ENCODE assay signal across 18 cellular contexts in the genomic region with DNA sequence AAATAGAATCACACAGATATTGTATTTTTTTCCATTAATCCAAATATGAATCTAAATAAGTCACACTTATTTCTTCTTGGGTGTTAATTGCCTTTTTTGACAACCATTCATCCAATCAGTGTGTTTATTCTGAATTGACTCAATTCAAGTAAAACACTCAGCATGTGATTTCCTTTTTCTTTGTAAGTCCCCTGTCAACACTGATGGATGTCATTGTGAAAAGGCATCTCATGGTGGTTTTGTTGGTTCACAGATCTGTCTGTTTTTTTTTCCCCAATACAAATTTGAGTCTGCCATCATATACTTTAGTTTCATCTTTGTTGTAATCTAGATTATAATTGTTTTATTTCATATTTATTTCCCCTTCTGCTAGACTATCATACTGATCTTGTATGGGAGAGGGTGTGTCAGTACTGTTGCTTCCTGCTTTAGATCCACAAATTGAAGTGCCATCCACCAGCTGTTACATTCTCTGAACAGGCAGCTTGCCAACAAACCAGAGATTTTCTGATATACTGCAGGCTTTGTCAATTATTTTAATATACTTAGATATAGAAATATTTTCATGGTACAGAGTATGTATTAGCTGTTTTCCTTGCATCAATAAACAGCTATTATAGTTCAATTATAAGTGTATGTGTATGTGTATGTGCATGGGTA.
DNase-seq lines count a peak whose midpoint lies in the region; ATAC-seq and FAIRE-seq lines count a peak whose summit lies in the region.
"Had no signal": no experiment of that assay in that cellular context is flagged by ENCODE, and none has a peak within 500 bp of the region (broad histone marks: within the 10 kb centered on the region; RNA-seq: fewer than 3 reads in every experiment).

No MANE protein-coding gene starts in this region.

- H4K91ac ChIP-seq in neuronal stem cell (ENCODE audit: low read depth, low read length, poor library complexity): no peak overlapping the region

- no peak for FAIRE-seq in RCC 7860 (lab: Jason Lieb, UNC)
- FAIRE-seq: GM12891 had no signal

- no peaks in the 10 kb centered on the region for H3K27me3 Mint-ChIP-seq in activated CD8-positive, alpha-beta memory T cell treated with anti-CD3 and anti-CD28 coated beads, Interleukin-2, amount 10 ng/mL, durations not matched to agents 7 days and 5 days
- H3K27me3 Mint-ChIP-seq: dendritic cell treated with granulocyte-macrophage colony-stimulating factor and Interleukin-4, amounts not matched to agents 40 ng/mL and 50 ng/mL, for 4 days; T-cell had no signal

- no peak overlapping the region for H3K4me3 Mint-ChIP-seq in activated CD8-positive, alpha-beta memory T cell treated with anti-CD3 and anti-CD28 coated beads, Interleukin-2, amount 10 ng/mL, durations not matched to agents 7 days and 5 days
- H3K4me3 Mint-ChIP-seq: dendritic cell treated with granulocyte-macrophage colony-stimulating factor and Interleukin-4, amounts not matched to agents 40 ng/mL and 50 ng/mL, for 4 days; T-cell had no signal

- no peaks in the 10 kb centered on the region for H3K27me3 ChIP-seq in neuronal stem cell (ENCODE audit: control insufficient read depth in 3 of 3, insufficient read depth in 3 of 3, low read depth in 1 of 3, low read length in 3 of 3)
- H3K27me3 ChIP-seq: heart right ventricle had no signal

- H3K14ac ChIP-seq in neuronal stem cell (ENCODE audit: low read length): no peak overlapping the region

- H3K4me2 ChIP-seq in neuronal stem cell (ENCODE audit: insufficient read depth, low read length, poor library complexity, severe bottlenecking): no peak overlapping the region
- H3K4me2 ChIP-seq: PC-9 had no signal

- H3K36me3 ChIP-seq in neuronal stem cell (replicated peaks in 1 of 2; ENCODE audit: control insufficient read depth in 2 of 2, insufficient read depth in 2 of 2, low read length in 2 of 2): no peaks in the 10 kb centered on the region
- H3K36me3 ChIP-seq: heart right ventricle, WERI-Rb-1 had no signal

- H2BK5ac ChIP-seq in neuronal stem cell (ENCODE audit: low read length): no peak overlapping the region

- no peak overlapping the region for H2BK12ac ChIP-seq in neuronal stem cell (ENCODE audit: low read length)

- H2BK120ac ChIP-seq in neuronal stem cell (ENCODE audit: low read depth, low read length): no peak overlapping the region

- H2BK15ac ChIP-seq in neuronal stem cell (ENCODE audit: low read length): no peak overlapping the region

- DNase-seq in NCI-H1092 (lab: John Stamatoyannopoulos, UW) (peak; percentile 43), NCI-H2171 (lab: John Stamatoyannopoulos, UW) (peak; percentile 79), SHP77 treated with DMSO at 0.1 percent for 48 hours (lab: John Stamatoyannopoulos, UW) (peak; percentile 71), neuronal stem cell (ENCODE audit: low spot score) (peak; percentile 23), RCC 7860 (ENCODE audit: low spot score) (no peak), hepatic stellate cell (ENCODE audit: low spot score) (no peak)
- DNase-seq in NK-92 treated with Interleukin-12 subunit alpha and Interleukin-12 subunit beta, amount 100 ng/mL, for 24 hours (lab: John Stamatoyannopoulos, UW): no peak
- no peak for DNase-seq in activated CD8-positive, alpha-beta memory T cell treated with anti-CD3 and anti-CD28 coated beads, Interleukin-2, amount 10 ng/mL, durations not matched to agents 7 days and 5 days
- DNase-seq: C1 segment of cervical spinal cord; heart right ventricle; IMR-90; NCI-H187; PC-9; stimulated activated CD4-positive, alpha-beta T cell treated with anti-CD3 and anti-CD28 coated beads, Interleukin-15, amount 100 ng/mL, for 24 hours; T-cell; WERI-Rb-1 had no signal

- no peak overlapping the region for H3K4ac ChIP-seq in neuronal stem cell (ENCODE audit: low read length)

- no peaks in the 10 kb centered on the region for H3K9me3 ChIP-seq in neuronal stem cell (replicated peaks in 1 of 2; ENCODE audit: control insufficient read depth in 2 of 2, insufficient read depth in 1 of 2, low read depth in 1 of 2, low read length in 2 of 2)

- no peak for ATAC-seq in activated CD8-positive, alpha-beta memory T cell treated with anti-CD3 and anti-CD28 coated beads, Interleukin-2, amount 10 ng/mL, durations not matched to agents 7 days and 5 days
- ATAC-seq: heart right ventricle, T-cell had no signal

- H3K9ac ChIP-seq in neuronal stem cell (ENCODE audit: low read depth, low read length, poor library complexity): no peak overlapping the region

- no peak overlapping the region for H3K27ac ChIP-seq in neuronal stem cell (replicated peaks; ENCODE audit: low read length)
- H3K27ac ChIP-seq: heart right ventricle, PC-9, WERI-Rb-1 had no signal

- H3K4me1 Mint-ChIP-seq in activated CD8-positive, alpha-beta memory T cell treated with anti-CD3 and anti-CD28 coated beads, Interleukin-2, amount 10 ng/mL, durations not matched to agents 7 days and 5 days: no peaks in the 10 kb centered on the region
- H3K4me1 Mint-ChIP-seq: T-cell had no signal

- no peak overlapping the region for H4K8ac ChIP-seq in neuronal stem cell (ENCODE audit: low read depth, low read length)

- H3K36me3 Mint-ChIP-seq in activated CD8-positive, alpha-beta memory T cell treated with anti-CD3 and anti-CD28 coated beads, Interleukin-2, amount 10 ng/mL, durations not matched to agents 7 days and 5 days: no peaks in the 10 kb centered on the region
- H3K36me3 Mint-ChIP-seq: T-cell had no signal

- peaks cover 0 to 23% of the 10 kb centered on the region in 2 donors for H3K4me1 ChIP-seq in neuronal stem cell (ENCODE audit: control insufficient read depth in 2 of 2, insufficient read depth in 1 of 2, low read depth in 1 of 2, low read length in 2 of 2)
- H3K4me1 ChIP-seq: heart right ventricle had no signal

- no peak overlapping the region for H2AK5ac ChIP-seq in neuronal stem cell (ENCODE audit: low read depth, low read length)

- H3K27ac Mint-ChIP-seq in activated CD8-positive, alpha-beta memory T cell treated with anti-CD3 and anti-CD28 coated beads, Interleukin-2, amount 10 ng/mL, durations not matched to agents 7 days and 5 days: no peak overlapping the region
- H3K27ac Mint-ChIP-seq: dendritic cell treated with granulocyte-macrophage colony-stimulating factor and Interleukin-4, amounts not matched to agents 40 ng/mL and 50 ng/mL, for 4 days; T-cell had no signal

- CTCF ChIA-PET in activated CD8-positive, alpha-beta memory T cell treated with anti-CD3 and anti-CD28 coated beads, Interleukin-2, amount 10 ng/mL, durations not matched to agents 7 days and 5 days (lab: Charles Lee): no interaction called here

- H3K4me3 ChIP-seq in neuronal stem cell (ENCODE audit: low read length in 2 of 2): no peak overlapping the region
- H3K4me3 ChIP-seq: heart right ventricle, PC-9 had no signal

- H2AFZ ChIP-seq in neuronal stem cell (ENCODE audit: low read length): no peak overlapping the region
- H2AFZ ChIP-seq: PC-9 had no signal

- H3K9me3 Mint-ChIP-seq in activated CD8-positive, alpha-beta memory T cell treated with anti-CD3 and anti-CD28 coated beads, Interleukin-2, amount 10 ng/mL, durations not matched to agents 7 days and 5 days (ENCODE audit: low read depth): peaks cover 8% of the 10 kb centered on the region

- no peak overlapping the region for H3K23ac ChIP-seq in neuronal stem cell (ENCODE audit: low read depth, low read length, poor library complexity)

- no peaks in the 10 kb centered on the region for H3K79me1 ChIP-seq in neuronal stem cell (ENCODE audit: low read depth, low read length)

- H3K18ac ChIP-seq in neuronal stem cell (ENCODE audit: low read length): no peak overlapping the region

Comparison
In these comparisons a context has a peak if more than half of its experiments do, and no peak if none do; other contexts are left out.
1. DNase-seq: peak in NCI-H1092 (single experiment), NCI-H2171 (single experiment), SHP77 treated with DMSO at 0.1 percent for 48 hours (single experiment) and neuronal stem cell (single experiment); none in NK-92 treated with Interleukin-12 subunit alpha and Interleukin-12 subunit beta, amount 100 ng/mL, for 24 hours (single experiment), RCC 7860 (single experiment), activated CD8-positive, alpha-beta memory T cell treated with anti-CD3 and anti-CD28 coated beads, Interleukin-2, amount 10 ng/mL, durations not matched to agents 7 days and 5 days (single experiment) and hepatic stellate cell (single experiment).